In genomic region chr11:111307472-111308108, GRCh38 we compare ENCODE assay signal across 14 cellular contexts. TPM values are rescaled to one million over a fixed set of nuclear protein-coding genes. Genes with fewer than 3 reads are reported as not detected.
DNase-seq lines count a peak whose midpoint lies in the region; ATAC-seq and TF ChIP-seq lines count a peak whose summit lies in the region.
"Had no signal": no experiment of that assay in that cellular context is flagged by ENCODE, and none has a peak within 500 bp of the region (broad histone marks: within the 10 kb centered on the region; RNA-seq: fewer than 3 reads in every experiment).

No MANE protein-coding gene starts in this region.

- peak in 2 of 7 experiments; percentile 4 to 6 for TF ChIP-seq CTCF in body of pancreas (IDR thresholded peaks at IDR 0.05)

- no peaks in the 10 kb centered on the region for H3K36me3 ChIP-seq in body of pancreas (replicated peaks in 1 of 2; ENCODE audit: insufficient read depth in 1 of 2, low read depth in 2 of 2)
- H3K36me3 ChIP-seq: neural progenitor cell, thyroid gland had no signal

- no peak overlapping the region for H3K4me3 ChIP-seq in body of pancreas
- H3K4me3 ChIP-seq: neural progenitor cell, thyroid gland had no signal

- no peaks in the 10 kb centered on the region for H3K9me3 ChIP-seq in body of pancreas
- H3K9me3 ChIP-seq: thyroid gland had no signal

- 69 to 81% methylated on average over 3 of the region's 3 CpGs for WGBS in body of pancreas, 2 donors

- no peaks in the 10 kb centered on the region for H3K27me3 ChIP-seq in body of pancreas
- H3K27me3 ChIP-seq: thyroid gland had no signal

- ATAC-seq in body of pancreas (no peak), GM19467 (IDR thresholded peaks at IDR 0.05; ENCODE audit: unreplicated experiment) (no peak)

- no peak for TF ChIP-seq POLR2A in body of pancreas (IDR thresholded peaks at IDR 0.05)

- peaks cover 30% of the 10 kb centered on the region for H3K4me1 ChIP-seq in body of pancreas
- H3K4me1 ChIP-seq: neural progenitor cell had no signal

- intact Hi-C loops in body of pancreas (cut with DNase I): no loop called here

- DNase-seq in COR-L47 (lab: John Stamatoyannopoulos, UW) (peak; percentile 27), NCI-H1105 (lab: John Stamatoyannopoulos, UW) (peak; percentile 65), NCI-H345 (lab: John Stamatoyannopoulos, UW) (peak; percentile 87), body of pancreas (no peak), ecto neural progenitor cell (ENCODE audit: low spot score) (no peak), NCI-H446 (lab: John Stamatoyannopoulos, UW) (no peak), NCI-H1694 (lab: John Stamatoyannopoulos, UW) (no peak)
- DNase-seq: activated CD4-positive, alpha-beta memory T cell treated with anti-CD3 and anti-CD28 coated beads for 36 hours; stimulated activated CD4-positive, alpha-beta T cell treated with anti-CD3 and anti-CD28 coated beads, Interleukin-2, amount 100 ng/mL, for 48 hours had no signal

- H3K27ac ChIP-seq in body of pancreas: peak overlapping the region in 3 of 4 donors; percentile 35 to 73 (median 69)
- H3K27ac ChIP-seq: neural progenitor cell, thyroid gland had no signal

RNA-seq across cellular contexts. Expression of gene POU2AF3, which starts 9.2 kb away (rescaled TPM):
- 10 to 100 TPM in 1 of 2 donors, 1 to 10 TPM in 1; 1.0 to 10.9 TPM for total RNA-seq in body of pancreas
- total RNA-seq: activated CD4-positive, alpha-beta memory T cell treated with anti-CD3 and anti-CD28 coated beads for 36 hours; chondrocyte; HT1080 had no signal

Comparison
In these comparisons a context has a peak if more than half of its experiments do, and no peak if none do; other contexts are left out.
1. DNase-seq: peak in COR-L47 (single experiment), NCI-H1105 (single experiment) and NCI-H345 (single experiment); none in body of pancreas (0 of 4), ecto neural progenitor cell (single experiment), NCI-H446 (0 of 2) and NCI-H1694 (single experiment).